In the genomic region with DNA sequence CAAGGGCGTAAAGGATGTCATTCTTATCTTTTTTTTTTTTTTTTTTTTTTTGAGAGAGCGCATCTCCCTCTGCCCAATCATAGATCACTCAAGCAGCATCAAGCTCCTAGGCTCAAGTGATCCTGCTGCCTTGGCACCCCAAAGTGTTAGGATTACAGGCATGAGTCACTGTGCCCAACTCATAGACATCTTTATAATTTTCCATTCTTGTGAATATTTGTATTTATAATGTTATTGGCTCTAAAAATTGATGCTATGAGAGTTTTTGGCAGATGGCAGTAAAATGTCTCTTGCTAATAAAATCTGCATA, we compare ENCODE assay signal across 15 cellular contexts.
A peak's percentile ranks its signal among the peaks of the same experiment; 100 is the strongest.
DNase-seq lines count a peak whose midpoint lies in the region; ATAC-seq and TF ChIP-seq lines count a peak whose summit lies in the region.
"Had no signal": no experiment of that assay in that cellular context is flagged by ENCODE, and none has a peak within 500 bp of the region (broad histone marks: within the 10 kb centered on the region; RNA-seq: fewer than 3 reads in every experiment).

No MANE protein-coding gene starts in this region.

- no peak for ATAC-seq in naive thymus-derived CD8-positive, alpha-beta T cell
- ATAC-seq in Right ventricle myocardium superior (ENCODE audit: poor library complexity): no peak

- no peaks in the 10 kb centered on the region for H3K36me3 Mint-ChIP-seq in brain
- no peaks in the 10 kb centered on the region for H3K36me3 Mint-ChIP-seq in naive thymus-derived CD8-positive, alpha-beta T cell
- H3K36me3 Mint-ChIP-seq: CD4-positive, alpha-beta memory T cell had no signal

- H3K27me3 ChIP-seq in HUES64 (ENCODE audit: insufficient read depth, low read length) (no peaks in the 10 kb centered on the region), iPS-20b (ENCODE audit: insufficient read depth, low read length) (no peaks in the 10 kb centered on the region)

- H3K36me3 ChIP-seq in HUES64 (ENCODE audit: insufficient read depth, low read length): peaks cover 2% of the 10 kb centered on the region; the same call in 1 of the 2 replicates
- H3K36me3 ChIP-seq in iPS-20b (ENCODE audit: insufficient read depth, low read depth, low read length): no peaks in the 10 kb centered on the region

- no peaks in the 10 kb centered on the region for H3K27me3 Mint-ChIP-seq in brain
- H3K27me3 Mint-ChIP-seq in naive thymus-derived CD8-positive, alpha-beta T cell: peaks cover 0 to 4% (median 2%) of the 10 kb centered on the region in 5 donors

- H3K27ac Mint-ChIP-seq in brain: peak overlapping the region; percentile 20 to 75 (median 44)
- no peak overlapping the region for H3K27ac Mint-ChIP-seq in naive thymus-derived CD8-positive, alpha-beta T cell
- H3K27ac Mint-ChIP-seq: CD4-positive, alpha-beta memory T cell had no signal

- intact Hi-C loops in Right ventricle myocardium superior (cut with DNase I): no loop called here

- 68% methylated on average over 2 of the region's 2 CpGs for WGBS in HUES64

- no peak for TF ChIP-seq CTCF in brain (conservative IDR thresholded peaks at IDR 0.05)

- H3K4me1 ChIP-seq in HUES64 (ENCODE audit: insufficient read depth, low read length) (peaks cover 51% of the 10 kb centered on the region), iPS-20b (ENCODE audit: insufficient read depth, low read length) (peaks cover 44% of the 10 kb centered on the region)

- peak overlapping the region in 1 of 5 experiments; percentile 54 for H3K4me3 Mint-ChIP-seq in brain
- no peak overlapping the region for H3K4me3 Mint-ChIP-seq in naive thymus-derived CD8-positive, alpha-beta T cell
- H3K4me3 Mint-ChIP-seq: CD4-positive, alpha-beta memory T cell had no signal

- POLR2A ChIA-PET in naive thymus-derived CD8-positive, alpha-beta T cell (lab: Charles Lee): no interaction called here

- H3K27ac ChIP-seq in HUES64 (ENCODE audit: low read depth, low read length): peak overlapping the region; percentile 99
- H3K27ac ChIP-seq in iPS-20b (ENCODE audit: low read length): peak overlapping the region; percentile 84
- H3K27ac ChIP-seq: KMS-11 had no signal

- H3K9ac ChIP-seq in HUES64 (ENCODE audit: low read depth, low read length) (peak overlapping the region; percentile 57), iPS-20b (ENCODE audit: low read depth, low read length) (peak overlapping the region; percentile 43)
- H3K9ac ChIP-seq: KMS-11 had no signal

- H3K9me3 Mint-ChIP-seq in brain: peaks cover 0 to 14% (median 4%) of the 10 kb centered on the region in 5 experiments
- H3K9me3 Mint-ChIP-seq in naive thymus-derived CD8-positive, alpha-beta T cell: no peaks in the 10 kb centered on the region
- H3K9me3 Mint-ChIP-seq: CD4-positive, alpha-beta memory T cell had no signal

- no peak overlapping the region for H3K4me3 ChIP-seq in HUES64 (ENCODE audit: low read length)
- H3K4me3 ChIP-seq in iPS-20b (ENCODE audit: low read length): peak overlapping the region; percentile 19; the same call in 1 of the 2 replicates

- peaks cover 27% of the 10 kb centered on the region for H3K4me1 Mint-ChIP-seq in brain
- no peaks in the 10 kb centered on the region for H3K4me1 Mint-ChIP-seq in naive thymus-derived CD8-positive, alpha-beta T cell

- DNase-seq in NCI-H526 (lab: John Stamatoyannopoulos, UW) (no peak), SK-N-DZ (ENCODE audit: low spot score) (no peak), Right ventricle myocardium superior (no peak)
- DNase-seq in naive thymus-derived CD8-positive, alpha-beta T cell: no peak
- DNase-seq: C1 segment of cervical spinal cord; CD4-positive, alpha-beta memory T cell; DMS53; IMR-90; NCI-H1436; NCI-H187 treated with DMSO at 0.1 percent for 48 hours; RPMI8226 had no signal

- peaks cover 7% of the 10 kb centered on the region for H3K9me3 ChIP-seq in HUES64 (ENCODE audit: insufficient read depth, low read depth, low read length)
- 0 out of 2 replicates have a peak, but pooled peaks cover 3% of the 10 kb centered on the region for H3K9me3 ChIP-seq in iPS-20b (ENCODE audit: insufficient read depth, low read depth, low read length)

Comparison
In these comparisons a context has a peak if more than half of its experiments do, and no peak if none do; other contexts are left out.
1. H3K27ac Mint-ChIP-seq: peak in brain (5 of 5); none in naive thymus-derived CD8-positive, alpha-beta T cell (0 of 10).